Comparison of ENCODE assay signal across 15 cellular contexts in the genomic region with DNA sequence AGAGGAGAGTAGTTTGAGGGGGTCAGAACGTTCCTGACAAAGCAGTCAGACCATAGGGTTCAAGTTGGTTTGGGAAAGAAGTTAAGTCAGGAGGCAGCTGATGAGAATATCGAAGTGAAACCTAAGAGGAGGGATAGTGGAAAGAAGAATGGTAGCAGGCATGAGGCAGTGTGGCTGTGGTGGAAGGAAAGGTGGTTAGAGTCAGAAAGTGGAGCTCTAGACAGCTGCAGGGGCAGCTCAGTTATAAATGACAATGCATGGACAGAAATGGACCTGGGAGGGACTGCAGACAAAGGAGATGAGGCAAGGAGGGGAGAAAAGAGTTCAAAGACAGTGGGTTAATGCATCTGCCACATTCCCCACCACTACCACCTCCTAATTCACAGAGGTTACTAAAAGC.
"Had no signal": no experiment of that assay in that cellular context is flagged by ENCODE, and none has a peak within 500 bp of the region (broad histone marks: within the 10 kb centered on the region; RNA-seq: fewer than 3 reads in every experiment).

No MANE protein-coding gene starts in this region.

- H3K27me3 Mint-ChIP-seq: stimulated activated memory B cell treated with anti-CD40 and anti-IgM and Interleukin-4, amounts not matched to agents 10 μg/mL and 1 μg/mL and 100 μg/mL, for 72 hours had no signal

- H3K4me3 ChIP-seq: colonic mucosa, lower lobe of right lung, prostate gland, right atrium auricular region, testis, tibial nerve, upper lobe of left lung had no signal

- DNase-seq: colonic mucosa; dermis blood vessel endothelial cell; effector memory CD4-positive, alpha-beta T cell; left ventricle myocardium superior; lower lobe of right lung; natural killer cell; stimulated activated CD4-positive, alpha-beta T cell treated with anti-CD3 and anti-CD28 coated beads, Interleukin-2, amount 100 ng/mL, for 24 hours; stimulated activated CD4-positive, alpha-beta T cell treated with anti-CD3 and anti-CD28 coated beads, Interleukin-4, amount 100 ng/mL, for 24 hours; stimulated activated naive CD8-positive, alpha-beta T cell treated with anti-CD3 and anti-CD28 coated beads, Interleukin-15, Interleukin-2, amounts not matched to agents 100 U/mL and 50 U/mL, for 24 hours; testis; upper lobe of left lung had no signal

- H3K36me3 ChIP-seq: colonic mucosa, prostate gland had no signal

- H3K27ac ChIP-seq: colonic mucosa, lower lobe of right lung, prostate gland, right atrium auricular region, testis, upper lobe of left lung had no signal

- H3K27ac Mint-ChIP-seq: natural killer cell; stimulated activated memory B cell treated with anti-CD40 and anti-IgM and Interleukin-4, amounts not matched to agents 10 μg/mL and 1 μg/mL and 100 μg/mL, for 72 hours had no signal

- H3K27me3 ChIP-seq: colonic mucosa, right atrium auricular region, testis, tibial nerve, upper lobe of left lung had no signal

- H3K9me3 Mint-ChIP-seq: natural killer cell; stimulated activated memory B cell treated with anti-CD40 and anti-IgM and Interleukin-4, amounts not matched to agents 10 μg/mL and 1 μg/mL and 100 μg/mL, for 72 hours had no signal

- ATAC-seq: natural killer cell; stimulated activated naive CD8-positive, alpha-beta T cell treated with anti-CD3 and anti-CD28 coated beads, Interleukin-15, Interleukin-2, amounts not matched to agents 100 U/mL and 50 U/mL, for 24 hours had no signal

- H3K4me1 ChIP-seq: colonic mucosa, lower lobe of right lung, prostate gland, right atrium auricular region, upper lobe of left lung had no signal

- H3K9me3 ChIP-seq: colonic mucosa, lower lobe of right lung, prostate gland, right atrium auricular region, testis, tibial nerve, upper lobe of left lung had no signal

- H3K4me1 Mint-ChIP-seq: natural killer cell had no signal

- H3K4me3 Mint-ChIP-seq: natural killer cell; stimulated activated memory B cell treated with anti-CD40 and anti-IgM and Interleukin-4, amounts not matched to agents 10 μg/mL and 1 μg/mL and 100 μg/mL, for 72 hours had no signal

- H3K36me3 Mint-ChIP-seq: natural killer cell had no signal
